ENCODE assay signal across 16 cellular contexts in genomic region chr2:96503637-96504243, GRCh38. TPM values are rescaled to one million over a fixed set of nuclear protein-coding genes. Genes with fewer than 3 reads are reported as not detected.
"Had no signal": no experiment of that assay in that cellular context is flagged by ENCODE, and none has a peak within 500 bp of the region (broad histone marks: within the 10 kb centered on the region; RNA-seq: fewer than 3 reads in every experiment).

No MANE protein-coding gene starts in this region.

- H3K27ac ChIP-seq: esophagus muscularis mucosa, testis had no signal

- H3K27ac Mint-ChIP-seq: activated T-helper 17 cell treated with anti-CD3 and anti-CD28 coated beads, Interleukin-2, amount 50 U/mL, for 72 hours; natural killer cell treated with Interleukin-12 subunit alpha and Interleukin-12 subunit beta and Interleukin-15 and Interleukin-18, amount 100 ng/mL, for 72 hours; stimulated activated naive CD8-positive, alpha-beta T cell treated with anti-CD3 and anti-CD28 coated beads, Interleukin-15, Interleukin-2, amounts not matched to agents 100 ng/mL and 50 ng/mL, for 24 hours had no signal

- H3K36me3 Mint-ChIP-seq: activated naive CD8-positive, alpha-beta T cell; natural killer cell treated with Interleukin-12 subunit alpha and Interleukin-12 subunit beta and Interleukin-15 and Interleukin-18, amount 100 ng/mL, for 72 hours had no signal

- DNase-seq: activated CD4-positive, alpha-beta T cell treated with anti-CD3 and anti-CD28 coated beads for 48 hours; amygdala; stimulated activated CD4-positive, alpha-beta T cell treated with anti-CD3 and anti-CD28 coated beads, Interleukin-4, amount 100 ng/mL, for 1 hour; stimulated activated CD8-positive, alpha-beta memory T cell treated with anti-CD3 and anti-CD28 coated beads, Interleukin-4, amount 100 ng/mL, for 48 hours had no signal

- H3K4me3 Mint-ChIP-seq: activated naive CD8-positive, alpha-beta T cell; activated T-helper 17 cell treated with anti-CD3 and anti-CD28 coated beads, Interleukin-2, amount 50 U/mL, for 72 hours; natural killer cell treated with Interleukin-12 subunit alpha and Interleukin-12 subunit beta and Interleukin-15 and Interleukin-18, amount 100 ng/mL, for 72 hours; stimulated activated naive CD8-positive, alpha-beta T cell treated with anti-CD3 and anti-CD28 coated beads, Interleukin-15, Interleukin-2, amounts not matched to agents 100 ng/mL and 50 ng/mL, for 24 hours had no signal

- H3K9me3 ChIP-seq: esophagus muscularis mucosa, testis had no signal

- H3K36me3 ChIP-seq: esophagus muscularis mucosa had no signal

- H3K27me3 ChIP-seq: testis had no signal

- H3K9me3 Mint-ChIP-seq: activated T-helper 17 cell treated with anti-CD3 and anti-CD28 coated beads, Interleukin-2, amount 50 U/mL, for 72 hours; natural killer cell treated with Interleukin-12 subunit alpha and Interleukin-12 subunit beta and Interleukin-15 and Interleukin-18, amount 100 ng/mL, for 72 hours; stimulated activated naive CD8-positive, alpha-beta T cell treated with anti-CD3 and anti-CD28 coated beads, Interleukin-15, Interleukin-2, amounts not matched to agents 100 ng/mL and 50 ng/mL, for 24 hours had no signal

- H3K27me3 Mint-ChIP-seq: activated naive CD8-positive, alpha-beta T cell; activated T-helper 17 cell treated with anti-CD3 and anti-CD28 coated beads, Interleukin-2, amount 50 U/mL, for 72 hours; natural killer cell treated with Interleukin-12 subunit alpha and Interleukin-12 subunit beta and Interleukin-15 and Interleukin-18, amount 100 ng/mL, for 72 hours; stimulated activated naive CD8-positive, alpha-beta T cell treated with anti-CD3 and anti-CD28 coated beads, Interleukin-15, Interleukin-2, amounts not matched to agents 100 ng/mL and 50 ng/mL, for 24 hours had no signal

- ATAC-seq: activated T-helper 17 cell treated with anti-CD3 and anti-CD28 coated beads, Interleukin-2, amount 50 U/mL, for 72 hours; natural killer cell treated with Interleukin-12 subunit alpha and Interleukin-12 subunit beta and Interleukin-15 and Interleukin-18, amount 100 ng/mL, for 72 hours had no signal

- H3K4me3 ChIP-seq: esophagus muscularis mucosa, lung, testis had no signal

RNA-seq across cellular contexts. Expression of gene NEURL3, which starts 1.4 kb away (rescaled TPM):
- total RNA-seq: bronchial epithelial cell, esophagus muscularis mucosa, fibroblast of villous mesenchyme, pulmonary artery endothelial cell, SK-MEL-5, urinary bladder had no signal
